ENCODE assay signal across 8 cellular contexts in the genomic region with DNA sequence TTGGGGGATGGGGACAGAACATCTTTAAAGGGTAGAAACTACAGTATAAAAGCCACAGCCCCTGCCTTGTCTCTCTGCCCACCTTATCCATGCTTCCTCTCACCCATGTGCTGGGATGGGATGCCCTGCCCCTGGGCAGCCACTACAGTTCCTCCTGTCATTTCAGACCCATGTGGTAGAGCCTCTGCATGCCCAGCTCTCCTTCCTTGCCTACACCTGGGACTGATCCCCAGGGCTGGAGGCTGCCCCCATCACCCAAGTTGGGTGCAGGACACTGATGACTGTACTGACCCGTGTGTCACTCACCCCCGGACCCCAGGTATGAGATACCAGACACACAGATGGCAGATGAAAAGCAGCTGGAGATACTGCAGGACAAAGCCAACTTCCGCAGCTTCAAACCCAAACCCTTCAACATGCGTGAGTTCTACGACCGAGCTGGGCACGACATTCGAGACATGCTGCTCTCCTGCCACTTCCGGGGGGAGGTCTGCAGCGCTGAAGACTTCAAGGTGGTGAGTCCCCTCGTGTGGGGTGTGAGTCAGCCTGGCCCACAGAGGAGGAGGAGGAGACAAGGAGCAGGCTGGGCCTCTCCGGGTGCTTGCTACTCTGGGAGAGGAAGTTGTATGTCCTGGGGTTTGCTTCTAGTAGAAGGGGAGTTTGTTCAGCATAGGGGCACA. TPM values are rescaled to one million over a fixed set of nuclear protein-coding genes. Genes with fewer than 3 reads are reported as not detected.
DNase-seq lines count a peak whose midpoint lies in the region; ATAC-seq, FAIRE-seq and TF ChIP-seq lines count a peak whose summit lies in the region.
"Had no signal": no experiment of that assay in that cellular context is flagged by ENCODE, and none has a peak within 500 bp of the region (broad histone marks: within the 10 kb centered on the region; RNA-seq: fewer than 3 reads in every experiment).

No MANE protein-coding gene starts in this region.

- FAIRE-seq in small intestine (lab: Jason Lieb, UNC), result no peak

- H3K9me3 ChIP-seq in DOHH2 (ENCODE audit: control insufficient read depth, insufficient read depth, low read length) (no peaks in the 10 kb centered on the region), small intestine (ENCODE audit: control insufficient read depth, low read depth) (no peaks in the 10 kb centered on the region)

- no peaks in the 10 kb centered on the region for H3F3A ChIP-seq in DOHH2 (ENCODE audit: control insufficient read depth, insufficient read depth)

- H3K27ac ChIP-seq in DOHH2 (ENCODE audit: low read depth, low read length) (no peak overlapping the region), small intestine (ENCODE audit: low read depth in 1 of 2, low read length in 1 of 2) (no peak overlapping the region)
- H3K27ac ChIP-seq: hepatocyte had no signal

- WGBS in small intestine, 3 donors, result 69 to 78% (median 69%) methylated on average over 12 of the region's 12 CpGs

- no peaks in the 10 kb centered on the region for H3K79me2 ChIP-seq in DOHH2 (ENCODE audit: control insufficient read depth, low read length)
- H3K79me2 ChIP-seq: hepatocyte had no signal

- H3K4me3 ChIP-seq in DOHH2 (ENCODE audit: low read length), result no peak overlapping the region
- H3K4me3 ChIP-seq in small intestine (ENCODE audit: low read depth in 1 of 2, low read length in 2 of 2), result no peak overlapping the region
- H3K4me3 ChIP-seq: hepatocyte had no signal

- peaks cover 64% of the 10 kb centered on the region for H3K27me3 ChIP-seq in DOHH2 (ENCODE audit: control insufficient read depth, low read length)
- H3K27me3 ChIP-seq in small intestine (ENCODE audit: control insufficient read depth in 2 of 2, insufficient read depth in 2 of 2, low read length in 2 of 2), result peaks cover 5% of the 10 kb centered on the region in 2 donors

- peaks cover 36% of the 10 kb centered on the region for H3K4me1 ChIP-seq in DOHH2 (ENCODE audit: control insufficient read depth, low read length)
- no peaks in the 10 kb centered on the region for H3K4me1 ChIP-seq in small intestine (ENCODE audit: control insufficient read depth in 2 of 2, insufficient read depth in 1 of 2, low read depth in 1 of 2, low read length in 1 of 2)

- H3K36me3 ChIP-seq in DOHH2 (ENCODE audit: control insufficient read depth, low read length) (no peaks in the 10 kb centered on the region), small intestine (ENCODE audit: control insufficient read depth in 2 of 2, insufficient read depth in 2 of 2, low read length in 2 of 2) (no peaks in the 10 kb centered on the region)

- ATAC-seq in naive thymus-derived CD8-positive, alpha-beta T cell, result peak; percentile 57 to 69

- peak overlapping the region; percentile 51 to 91 (median 80) for H3K4me3 Mint-ChIP-seq in naive thymus-derived CD8-positive, alpha-beta T cell

- TF ChIP-seq CTCF in DOHH2 (IDR thresholded peaks at IDR 0.05; ENCODE audit: low read depth, low read length, poor library complexity, severe bottlenecking), result no peak

- POLR2A ChIA-PET in naive thymus-derived CD8-positive, alpha-beta T cell (lab: Charles Lee), result interaction anchor here (0.6 to 2.7 kb wide), 8 partner anchors 8 to 550 kb away, joined by 3 to 19 read pairs (median 4); a partner anchor contains a TSS

- H3K9me2 ChIP-seq in DOHH2 (replicated peaks; ENCODE audit: control insufficient read depth, low read length), result no peaks in the 10 kb centered on the region

- H3K4me1 Mint-ChIP-seq in naive thymus-derived CD8-positive, alpha-beta T cell, result peaks cover 44 to 61% (median 52%) of the 10 kb centered on the region in 4 donors

- peak; percentile 20 for DNase-seq in activated CD4-positive, alpha-beta T cell treated with anti-CD3 and anti-CD28 coated beads, Interleukin-2, amount 50 U/mL, for 1 hour
- DNase-seq in naive thymus-derived CD8-positive, alpha-beta T cell, result peak; percentile 26 to 88 (median 57)
- DNase-seq in anterior cingulate cortex (lab: John Stamatoyannopoulos, UW), result no peak
- no peak for DNase-seq in small intestine
- DNase-seq in ecto neural progenitor cell (ENCODE audit: low spot score), result no peak
- DNase-seq: COR-L47 had no signal

- peaks cover 4 to 23% (median 14%) of the 10 kb centered on the region in 5 donors for H3K27me3 Mint-ChIP-seq in naive thymus-derived CD8-positive, alpha-beta T cell

- no peaks in the 10 kb centered on the region for H3K36me3 Mint-ChIP-seq in naive thymus-derived CD8-positive, alpha-beta T cell

- 0 out of 2 replicates have a peak, but pooled peaks cover 4% of the 10 kb centered on the region for H4K20me1 ChIP-seq in DOHH2 (ENCODE audit: control insufficient read depth, insufficient read depth, low read depth, low read length)

- peak overlapping the region; percentile 19; the same call in 1 of the 2 replicates for H3K4me2 ChIP-seq in DOHH2 (ENCODE audit: low read length)
- H3K4me2 ChIP-seq: hepatocyte had no signal

- no peaks in the 10 kb centered on the region for H3K9me3 Mint-ChIP-seq in naive thymus-derived CD8-positive, alpha-beta T cell

- peak overlapping the region; percentile 71 to 96 (median 90) for H3K27ac Mint-ChIP-seq in naive thymus-derived CD8-positive, alpha-beta T cell

RNA-seq across cellular contexts. Expression of a gene that starts 2.2 kb away (rescaled TPM):
- total RNA-seq in naive thymus-derived CD8-positive, alpha-beta T cell, result 10 to 100 TPM; 11.7 to 12.2 TPM
- polyA plus RNA-seq in naive thymus-derived CD8-positive, alpha-beta T cell, result 1 to 10 TPM in 2 of 3 donors, under 1 TPM in 1; 0.97 to 1.3 (median 1.0) TPM
- polyA plus RNA-seq in small intestine, result under 1 TPM in 2 of 3 donors, not detected in 1; 0.81 to 0.85 TPM

RNA-seq across cellular contexts. Expression of a gene that starts 25.6 kb away (rescaled TPM):
- total RNA-seq in naive thymus-derived CD8-positive, alpha-beta T cell, result 10 to 100 TPM; 63.1 to 71.8 TPM
- 10 to 100 TPM in 2 of 3 donors, 1 to 10 TPM in 1; 9.7 to 16.8 (median 16.0) TPM for polyA plus RNA-seq in naive thymus-derived CD8-positive, alpha-beta T cell
- 10 to 100 TPM; 18.1 to 20.9 (median 20.6) TPM for polyA plus RNA-seq in small intestine

RNA-seq across cellular contexts. Expression of a gene that starts 34.3 kb away (rescaled TPM):
- total RNA-seq in naive thymus-derived CD8-positive, alpha-beta T cell, result 10 to 100 TPM; 11.0 to 12.8 TPM
- 10 to 100 TPM in 1 of 3 donors, 1 to 10 TPM in 2; 8.4 to 11.5 (median 8.6) TPM for polyA plus RNA-seq in naive thymus-derived CD8-positive, alpha-beta T cell
- polyA plus RNA-seq in small intestine, result 10 to 100 TPM in 1 of 3 donors, 1 to 10 TPM in 2; 3.5 to 25.9 (median 6.5) TPM

RNA-seq across cellular contexts. Expression of a gene that starts 44.2 kb away (rescaled TPM):
- total RNA-seq in naive thymus-derived CD8-positive, alpha-beta T cell, result 1 to 10 TPM; 1.1 to 1.5 TPM
- polyA plus RNA-seq in naive thymus-derived CD8-positive, alpha-beta T cell, result not detected
- polyA plus RNA-seq in small intestine, result 100 to 1,000 TPM in 2 of 3 donors, 10 to 100 TPM in 1; 97.1 to 198 (median 117) TPM

RNA-seq across cellular contexts. Expression of a gene that starts 52.5 kb away (rescaled TPM):
- total RNA-seq in naive thymus-derived CD8-positive, alpha-beta T cell, result 10 to 100 TPM; 43.4 to 47.1 TPM
- polyA plus RNA-seq in naive thymus-derived CD8-positive, alpha-beta T cell, result 100 to 1,000 TPM; 266 to 317 (median 298) TPM
- polyA plus RNA-seq in small intestine, result 100 to 1,000 TPM; 133 to 236 (median 182) TPM

Comparison
In these comparisons a context has a peak if more than half of its experiments do, and no peak if none do; other contexts are left out.
1. DNase-seq: peak in activated CD4-positive, alpha-beta T cell treated with anti-CD3 and anti-CD28 coated beads, Interleukin-2, amount 50 U/mL, for 1 hour (single experiment) and naive thymus-derived CD8-positive, alpha-beta T cell (10 of 10); none in anterior cingulate cortex (0 of 58), small intestine (single experiment) and ecto neural progenitor cell (single experiment).